ENCODE assay signal across 1 cellular context in the genomic region with DNA sequence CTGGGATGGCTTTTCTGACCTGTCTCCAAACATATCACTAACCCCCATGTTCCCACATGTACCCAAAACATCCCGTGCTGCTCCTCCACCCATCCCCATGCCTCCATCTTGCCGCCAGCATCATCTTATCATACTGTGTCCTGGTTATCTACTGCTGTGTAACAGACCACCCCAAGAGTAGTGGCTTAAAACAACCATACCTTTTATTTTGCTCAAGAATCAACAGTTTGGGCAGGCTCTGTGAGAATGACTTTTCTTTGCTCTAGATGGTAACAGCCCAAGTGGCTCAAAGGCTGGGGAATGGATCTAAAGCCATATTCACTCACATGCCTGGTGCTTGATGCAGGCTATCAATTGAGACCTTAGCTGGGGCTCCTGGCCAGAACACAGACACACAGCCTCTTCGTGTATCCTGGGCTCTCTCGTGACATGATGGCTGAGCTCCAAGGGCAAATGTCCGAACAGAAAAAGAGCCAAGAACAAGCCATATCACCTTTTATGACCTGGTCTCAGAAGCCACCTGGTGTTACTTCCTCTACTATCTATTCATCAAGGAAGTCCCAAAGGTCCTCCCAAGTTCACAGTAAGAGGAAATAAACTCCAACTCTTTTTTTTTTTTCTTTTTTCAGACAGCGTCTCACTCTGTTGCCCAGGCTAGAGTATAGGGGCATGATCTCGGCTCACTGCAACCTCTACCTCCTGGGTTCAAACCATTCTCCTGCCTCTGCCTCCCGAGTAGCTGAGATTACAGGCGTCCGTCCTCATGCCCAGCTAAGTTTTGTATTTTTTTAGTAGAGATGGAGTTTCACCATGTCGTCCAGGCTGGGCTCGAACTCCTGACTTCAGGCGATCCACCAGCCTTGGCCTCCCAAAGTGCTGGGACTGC.
TF ChIP-seq lines count a peak whose summit lies in the region.

No MANE protein-coding gene starts in this region.

TF ChIP-seq in K562, 482 proteins besides CTCF, POLR2A, EP300 and RAD21 (continued from another document and continues in another):
- TF ChIP-seq FOXM1 (IDR thresholded peaks at IDR 0.05; ENCODE audit: low read depth) (no peak), FOXM1 (CRISPR knock-in tag; IDR thresholded peaks at IDR 0.05; ENCODE audit: low read depth) (no peak), MTF1 (CRISPR knock-in tag; IDR thresholded peaks at IDR 0.05; ENCODE audit: borderline replicate concordance) (no peak), CCNT2 (IDR thresholded peaks at IDR 0.05; ENCODE audit: borderline replicate concordance, extremely low read depth, insufficient read length, low read depth, low read length) (no peak), MCM7 (IDR thresholded peaks at IDR 0.05) (no peak), SMARCA4 (IDR thresholded peaks at IDR 0.05) (peak; percentile 38; the same call in 1 of the 2 replicates), SMAD4 (CRISPR knock-in tag; conservative IDR thresholded peaks at IDR 0.05) (peak; percentile 12; the same call in 1 of the 2 replicates), KLF1 (tag; IDR thresholded peaks at IDR 0.05) (no peak), SAP30 (IDR thresholded peaks at IDR 0.05; ENCODE audit: borderline replicate concordance, insufficient read depth, low read depth, low read length, poor library complexity, severe bottlenecking) (no peak), PHF8 (IDR thresholded peaks at IDR 0.05; ENCODE audit: borderline replicate concordance, low read length) (no peak), ZNF140 (CRISPR knock-in tag; IDR thresholded peaks at IDR 0.05) (no peak), ADNP (tag; IDR thresholded peaks at IDR 0.05) (peak; percentile 64; the same call in 1 of the 2 replicates), BRF1 (IDR thresholded peaks at IDR 0.05; ENCODE audit: borderline replicate concordance, extremely low read depth, insufficient read length) (no peak), RB1 (IDR thresholded peaks at IDR 0.05; ENCODE audit: low read depth) (no peak), ESRRA (IDR thresholded peaks at IDR 0.05; ENCODE audit: borderline replicate concordance, low read depth) (peak; percentile 73), ATF7 (IDR thresholded peaks at IDR 0.05) (peak; percentile 11; the same call in 1 of the 2 replicates), RHOXF2B (CRISPR knock-in tag; conservative IDR thresholded peaks at IDR 0.05) (no peak), OTX1 (CRISPR knock-in tag; IDR thresholded peaks at IDR 0.05) (peak; percentile 52; the same call in 1 of the 2 replicates)
- TF ChIP-seq, protein P1, sequence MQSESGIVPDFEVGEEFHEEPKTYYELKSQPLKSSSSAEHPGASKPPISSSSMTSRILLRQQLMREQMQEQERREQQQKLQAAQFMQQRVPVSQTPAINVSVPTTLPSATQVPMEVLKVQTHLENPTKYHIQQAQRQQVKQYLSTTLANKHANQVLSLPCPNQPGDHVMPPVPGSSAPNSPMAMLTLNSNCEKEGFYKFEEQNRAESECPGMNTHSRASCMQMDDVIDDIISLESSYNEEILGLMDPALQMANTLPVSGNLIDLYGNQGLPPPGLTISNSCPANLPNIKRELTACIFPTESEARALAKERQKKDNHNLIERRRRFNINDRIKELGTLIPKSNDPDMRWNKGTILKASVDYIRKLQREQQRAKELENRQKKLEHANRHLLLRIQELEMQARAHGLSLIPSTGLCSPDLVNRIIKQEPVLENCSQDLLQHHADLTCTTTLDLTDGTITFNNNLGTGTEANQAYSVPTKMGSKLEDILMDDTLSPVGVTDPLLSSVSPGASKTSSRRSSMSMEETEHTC (IDR thresholded peaks at IDR 0.05): no peak
- TF ChIP-seq, protein P2, sequence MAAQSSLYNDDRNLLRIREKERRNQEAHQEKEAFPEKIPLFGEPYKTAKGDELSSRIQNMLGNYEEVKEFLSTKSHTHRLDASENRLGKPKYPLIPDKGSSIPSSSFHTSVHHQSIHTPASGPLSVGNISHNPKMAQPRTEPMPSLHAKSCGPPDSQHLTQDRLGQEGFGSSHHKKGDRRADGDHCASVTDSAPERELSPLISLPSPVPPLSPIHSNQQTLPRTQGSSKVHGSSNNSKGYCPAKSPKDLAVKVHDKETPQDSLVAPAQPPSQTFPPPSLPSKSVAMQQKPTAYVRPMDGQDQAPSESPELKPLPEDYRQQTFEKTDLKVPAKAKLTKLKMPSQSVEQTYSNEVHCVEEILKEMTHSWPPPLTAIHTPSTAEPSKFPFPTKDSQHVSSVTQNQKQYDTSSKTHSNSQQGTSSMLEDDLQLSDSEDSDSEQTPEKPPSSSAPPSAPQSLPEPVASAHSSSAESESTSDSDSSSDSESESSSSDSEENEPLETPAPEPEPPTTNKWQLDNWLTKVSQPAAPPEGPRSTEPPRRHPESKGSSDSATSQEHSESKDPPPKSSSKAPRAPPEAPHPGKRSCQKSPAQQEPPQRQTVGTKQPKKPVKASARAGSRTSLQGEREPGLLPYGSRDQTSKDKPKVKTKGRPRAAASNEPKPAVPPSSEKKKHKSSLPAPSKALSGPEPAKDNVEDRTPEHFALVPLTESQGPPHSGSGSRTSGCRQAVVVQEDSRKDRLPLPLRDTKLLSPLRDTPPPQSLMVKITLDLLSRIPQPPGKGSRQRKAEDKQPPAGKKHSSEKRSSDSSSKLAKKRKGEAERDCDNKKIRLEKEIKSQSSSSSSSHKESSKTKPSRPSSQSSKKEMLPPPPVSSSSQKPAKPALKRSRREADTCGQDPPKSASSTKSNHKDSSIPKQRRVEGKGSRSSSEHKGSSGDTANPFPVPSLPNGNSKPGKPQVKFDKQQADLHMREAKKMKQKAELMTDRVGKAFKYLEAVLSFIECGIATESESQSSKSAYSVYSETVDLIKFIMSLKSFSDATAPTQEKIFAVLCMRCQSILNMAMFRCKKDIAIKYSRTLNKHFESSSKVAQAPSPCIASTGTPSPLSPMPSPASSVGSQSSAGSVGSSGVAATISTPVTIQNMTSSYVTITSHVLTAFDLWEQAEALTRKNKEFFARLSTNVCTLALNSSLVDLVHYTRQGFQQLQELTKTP (IDR thresholded peaks at IDR 0.05; ENCODE audit: low read depth in 1 of 2, partially characterized antibody in 2 of 2): no peak
- TF ChIP-seq, protein P3, sequence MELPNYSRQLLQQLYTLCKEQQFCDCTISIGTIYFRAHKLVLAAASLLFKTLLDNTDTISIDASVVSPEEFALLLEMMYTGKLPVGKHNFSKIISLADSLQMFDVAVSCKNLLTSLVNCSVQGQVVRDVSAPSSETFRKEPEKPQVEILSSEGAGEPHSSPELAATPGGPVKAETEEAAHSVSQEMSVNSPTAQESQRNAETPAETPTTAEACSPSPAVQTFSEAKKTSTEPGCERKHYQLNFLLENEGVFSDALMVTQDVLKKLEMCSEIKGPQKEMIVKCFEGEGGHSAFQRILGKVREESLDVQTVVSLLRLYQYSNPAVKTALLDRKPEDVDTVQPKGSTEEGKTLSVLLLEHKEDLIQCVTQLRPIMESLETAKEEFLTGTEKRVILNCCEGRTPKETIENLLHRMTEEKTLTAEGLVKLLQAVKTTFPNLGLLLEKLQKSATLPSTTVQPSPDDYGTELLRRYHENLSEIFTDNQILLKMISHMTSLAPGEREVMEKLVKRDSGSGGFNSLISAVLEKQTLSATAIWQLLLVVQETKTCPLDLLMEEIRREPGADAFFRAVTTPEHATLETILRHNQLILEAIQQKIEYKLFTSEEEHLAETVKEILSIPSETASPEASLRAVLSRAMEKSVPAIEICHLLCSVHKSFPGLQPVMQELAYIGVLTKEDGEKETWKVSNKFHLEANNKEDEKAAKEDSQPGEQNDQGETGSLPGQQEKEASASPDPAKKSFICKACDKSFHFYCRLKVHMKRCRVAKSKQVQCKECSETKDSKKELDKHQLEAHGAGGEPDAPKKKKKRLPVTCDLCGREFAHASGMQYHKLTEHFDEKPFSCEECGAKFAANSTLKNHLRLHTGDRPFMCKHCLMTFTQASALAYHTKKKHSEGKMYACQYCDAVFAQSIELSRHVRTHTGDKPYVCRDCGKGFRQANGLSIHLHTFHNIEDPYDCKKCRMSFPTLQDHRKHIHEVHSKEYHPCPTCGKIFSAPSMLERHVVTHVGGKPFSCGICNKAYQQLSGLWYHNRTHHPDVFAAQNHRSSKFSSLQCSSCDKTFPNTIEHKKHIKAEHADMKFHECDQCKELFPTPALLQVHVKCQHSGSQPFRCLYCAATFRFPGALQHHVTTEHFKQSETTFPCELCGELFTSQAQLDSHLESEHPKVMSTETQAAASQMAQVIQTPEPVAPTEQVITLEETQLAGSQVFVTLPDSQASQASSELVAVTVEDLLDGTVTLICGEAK (IDR thresholded peaks at IDR 0.05): 0 out of 2 replicates have a peak, but pooled peaks have one; percentile 22
- TF ChIP-seq, protein P3 (CRISPR knock-in tag; IDR thresholded peaks at IDR 0.05): no peak
- TF ChIP-seq, protein P4, sequence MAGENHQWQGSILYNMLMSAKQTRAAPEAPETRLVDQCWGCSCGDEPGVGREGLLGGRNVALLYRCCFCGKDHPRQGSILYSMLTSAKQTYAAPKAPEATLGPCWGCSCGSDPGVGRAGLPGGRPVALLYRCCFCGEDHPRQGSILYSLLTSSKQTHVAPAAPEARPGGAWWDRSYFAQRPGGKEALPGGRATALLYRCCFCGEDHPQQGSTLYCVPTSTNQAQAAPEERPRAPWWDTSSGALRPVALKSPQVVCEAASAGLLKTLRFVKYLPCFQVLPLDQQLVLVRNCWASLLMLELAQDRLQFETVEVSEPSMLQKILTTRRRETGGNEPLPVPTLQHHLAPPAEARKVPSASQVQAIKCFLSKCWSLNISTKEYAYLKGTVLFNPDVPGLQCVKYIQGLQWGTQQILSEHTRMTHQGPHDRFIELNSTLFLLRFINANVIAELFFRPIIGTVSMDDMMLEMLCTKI (IDR thresholded peaks at IDR 0.05; ENCODE audit: partially characterized antibody): no peak
- TF ChIP-seq, protein P5, sequence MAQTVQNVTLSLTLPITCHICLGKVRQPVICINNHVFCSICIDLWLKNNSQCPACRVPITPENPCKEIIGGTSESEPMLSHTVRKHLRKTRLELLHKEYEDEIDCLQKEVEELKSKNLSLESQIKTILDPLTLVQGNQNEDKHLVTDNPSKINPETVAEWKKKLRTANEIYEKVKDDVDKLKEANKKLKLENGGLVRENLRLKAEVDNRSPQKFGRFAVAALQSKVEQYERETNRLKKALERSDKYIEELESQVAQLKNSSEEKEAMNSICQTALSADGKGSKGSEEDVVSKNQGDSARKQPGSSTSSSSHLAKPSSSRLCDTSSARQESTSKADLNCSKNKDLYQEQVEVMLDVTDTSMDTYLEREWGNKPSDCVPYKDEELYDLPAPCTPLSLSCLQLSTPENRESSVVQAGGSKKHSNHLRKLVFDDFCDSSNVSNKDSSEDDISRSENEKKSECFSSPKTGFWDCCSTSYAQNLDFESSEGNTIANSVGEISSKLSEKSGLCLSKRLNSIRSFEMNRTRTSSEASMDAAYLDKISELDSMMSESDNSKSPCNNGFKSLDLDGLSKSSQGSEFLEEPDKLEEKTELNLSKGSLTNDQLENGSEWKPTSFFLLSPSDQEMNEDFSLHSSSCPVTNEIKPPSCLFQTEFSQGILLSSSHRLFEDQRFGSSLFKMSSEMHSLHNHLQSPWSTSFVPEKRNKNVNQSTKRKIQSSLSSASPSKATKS (CRISPR knock-in tag; IDR thresholded peaks at IDR 0.05): no peak
- TF ChIP-seq, protein P6, sequence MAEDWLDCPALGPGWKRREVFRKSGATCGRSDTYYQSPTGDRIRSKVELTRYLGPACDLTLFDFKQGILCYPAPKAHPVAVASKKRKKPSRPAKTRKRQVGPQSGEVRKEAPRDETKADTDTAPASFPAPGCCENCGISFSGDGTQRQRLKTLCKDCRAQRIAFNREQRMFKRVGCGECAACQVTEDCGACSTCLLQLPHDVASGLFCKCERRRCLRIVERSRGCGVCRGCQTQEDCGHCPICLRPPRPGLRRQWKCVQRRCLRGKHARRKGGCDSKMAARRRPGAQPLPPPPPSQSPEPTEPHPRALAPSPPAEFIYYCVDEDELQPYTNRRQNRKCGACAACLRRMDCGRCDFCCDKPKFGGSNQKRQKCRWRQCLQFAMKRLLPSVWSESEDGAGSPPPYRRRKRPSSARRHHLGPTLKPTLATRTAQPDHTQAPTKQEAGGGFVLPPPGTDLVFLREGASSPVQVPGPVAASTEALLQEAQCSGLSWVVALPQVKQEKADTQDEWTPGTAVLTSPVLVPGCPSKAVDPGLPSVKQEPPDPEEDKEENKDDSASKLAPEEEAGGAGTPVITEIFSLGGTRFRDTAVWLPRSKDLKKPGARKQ (CRISPR knock-in tag; IDR thresholded peaks at IDR 0.05): no peak
